In the genomic region with DNA sequence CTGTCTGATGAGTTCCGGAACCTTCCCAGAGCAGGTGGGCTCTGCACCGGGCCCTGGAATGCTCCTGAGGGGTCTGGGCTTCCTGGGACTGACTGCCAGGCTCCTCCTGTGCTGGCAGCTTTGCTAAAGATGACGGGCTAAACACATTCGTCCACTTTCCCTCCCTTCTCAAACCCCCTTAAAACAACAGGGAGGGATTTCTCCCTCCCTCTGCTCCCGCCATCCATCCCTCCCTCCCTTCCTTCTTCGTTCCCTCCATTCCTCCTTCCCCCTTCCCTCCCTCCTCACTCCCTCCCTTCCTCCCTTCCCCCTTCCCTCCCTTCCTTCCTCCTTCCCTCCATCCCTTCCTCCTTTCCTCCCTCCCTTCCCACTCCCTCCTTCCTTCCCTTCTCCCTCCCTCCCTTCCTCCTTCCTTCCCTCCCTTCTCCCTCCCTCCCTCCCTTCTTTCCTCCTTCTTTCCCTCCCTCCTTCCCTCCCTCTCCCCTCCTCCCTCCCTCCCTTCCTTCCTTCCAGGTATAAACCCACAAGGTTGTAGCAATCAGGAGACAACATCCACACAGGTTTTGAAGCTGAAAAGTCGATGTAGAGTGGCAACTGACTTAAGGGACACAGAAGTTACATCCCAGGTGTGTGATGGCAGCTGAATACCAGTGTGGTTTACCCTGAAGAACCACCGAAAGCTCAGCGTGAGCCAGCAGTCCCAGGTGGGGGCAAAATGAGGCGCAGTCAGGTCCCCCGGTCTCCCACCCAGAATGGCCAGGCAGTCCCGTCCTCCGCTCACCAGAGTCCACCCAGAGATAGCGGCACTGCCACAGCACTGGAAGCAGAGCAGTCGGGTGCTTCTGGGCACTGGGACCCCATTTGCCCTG, we compare ENCODE assay signal across 13 cellular contexts. TPM values are rescaled to one million over a fixed set of nuclear protein-coding genes. Genes with fewer than 3 reads are reported as not detected.
DNase-seq lines count a peak whose midpoint lies in the region; FAIRE-seq and TF ChIP-seq lines count a peak whose summit lies in the region.
"Had no signal": no experiment of that assay in that cellular context is flagged by ENCODE, and none has a peak within 500 bp of the region (broad histone marks: within the 10 kb centered on the region; RNA-seq: fewer than 3 reads in every experiment).

No MANE protein-coding gene starts in this region.

- H3K36me3 ChIP-seq in Peyer's patch (peaks cover 0 to 6% (median 0%) of the 10 kb centered on the region in 3 donors), iPS-15b (ENCODE audit: control insufficient read depth, insufficient read depth, low read length) (no peaks in the 10 kb centered on the region), skeletal muscle satellite cell (ENCODE audit: insufficient read depth, low read length) (no peaks in the 10 kb centered on the region), testis (ENCODE audit: low read depth, missing control alignments) (no peaks in the 10 kb centered on the region)
- H3K36me3 ChIP-seq: SJSA1 had no signal

- intact Hi-C loops in testis (cut with DNase I; ENCODE audit: low total_unique reads): no loop called here

- DNase-seq in GM18507 (ENCODE audit: extremely low spot score, insufficient read length, low read depth) (no peak), Peyer's patch (no peak), testis (no peak), amygdala (lab: John Stamatoyannopoulos, UW) (no peak), NCI-H774 (lab: John Stamatoyannopoulos, UW) (no peak)
- DNase-seq in NK-92 treated with Interleukin-12 subunit alpha and Interleukin-12 subunit beta, amount 100 ng/mL, for 24 hours (lab: John Stamatoyannopoulos, UW): no peak
- DNase-seq: activated CD4-positive, alpha-beta T cell treated with anti-CD3 and anti-CD28 coated beads for 1 hour; activated naive CD8-positive, alpha-beta T cell treated with anti-CD3 and anti-CD28 coated beads, Interleukin-2, amount 10 ng/mL, durations not matched to agents 7 days and 5 days had no signal

- H3K4me3 ChIP-seq in Peyer's patch (peak overlapping the region; percentile 8 to 38 (median 22)), iPS-15b (ENCODE audit: low read depth, low read length) (peak overlapping the region; percentile 30), skeletal muscle satellite cell (ENCODE audit: low read length) (no peak overlapping the region), testis (no peak overlapping the region)
- H3K4me3 ChIP-seq: SJSA1 had no signal

- TF ChIP-seq POLR2A in Peyer's patch (IDR thresholded peaks at IDR 0.05) (no peak), testis (IDR thresholded peaks at IDR 0.05) (no peak)

- FAIRE-seq in GM18507 (lab: Jason Lieb, UNC): peak; percentile 65
- FAIRE-seq: endometrium, islet of Langerhans had no signal

- no peak overlapping the region for H3K9ac ChIP-seq in iPS-15b (ENCODE audit: low read depth, low read length)
- H3K9ac ChIP-seq in skeletal muscle satellite cell (ENCODE audit: low read depth, low read length): no peak overlapping the region

- TF ChIP-seq CTCF in Peyer's patch (IDR thresholded peaks at IDR 0.05): no peak
- no peak for TF ChIP-seq CTCF in testis (IDR thresholded peaks at IDR 0.05)

- H3K4me2 ChIP-seq in skeletal muscle satellite cell (ENCODE audit: low read length): peak overlapping the region; percentile 77

- H3K27me3 ChIP-seq in Peyer's patch: no peaks in the 10 kb centered on the region
- H3K27me3 ChIP-seq in iPS-15b (ENCODE audit: control insufficient read depth, insufficient read depth, low read length): peaks cover 3% of the 10 kb centered on the region
- peaks cover 7% of the 10 kb centered on the region for H3K27me3 ChIP-seq in skeletal muscle satellite cell (ENCODE audit: control insufficient read depth, insufficient read depth, low read length)
- H3K27me3 ChIP-seq in testis: no peaks in the 10 kb centered on the region
- H3K27me3 ChIP-seq: SJSA1 had no signal

- H3K9me3 ChIP-seq in Peyer's patch (no peaks in the 10 kb centered on the region), iPS-15b (ENCODE audit: control insufficient read depth, insufficient read depth, low read length) (no peaks in the 10 kb centered on the region), skeletal muscle satellite cell (replicated peaks; ENCODE audit: low read length) (no peaks in the 10 kb centered on the region), testis (no peaks in the 10 kb centered on the region)

- H3K27ac ChIP-seq in Peyer's patch (peak overlapping the region in 2 of 4 donors; percentile 31 to 55), testis (no peak overlapping the region)

- H3K4me1 ChIP-seq in Peyer's patch: peaks cover 3 to 10% (median 7%) of the 10 kb centered on the region in 4 donors
- H3K4me1 ChIP-seq in iPS-15b (ENCODE audit: control insufficient read depth, insufficient read depth, low read length): peaks cover 5% of the 10 kb centered on the region
- peaks cover 11% of the 10 kb centered on the region for H3K4me1 ChIP-seq in skeletal muscle satellite cell (ENCODE audit: control insufficient read depth, insufficient read depth, low read length)
- H3K4me1 ChIP-seq in testis: peaks cover 6% of the 10 kb centered on the region

- WGBS in testis, 2 donors: 60 to 61% methylated on average over 14 to 15 of the region's 15 CpGs

RNA-seq across cellular contexts. Expression of a gene that starts 18.7 kb away (rescaled TPM):
- total RNA-seq in Peyer's patch (10 to 100 TPM in 3 of 4 donors, 1 to 10 TPM in 1; 5.0 to 53.7 (median 49.6) TPM), testis (1 to 10 TPM; 4.6 to 6.4 TPM)
- under 0.01 TPM in 1 of 2 replicates, not detected in the other for total RNA-seq in skeletal muscle satellite cell (2012; rRNA removed)
- 9.7 TPM for polyA plus RNA-seq in testis (ENCODE audit: insufficient read depth, low read depth, low replicate concordance)

RNA-seq across cellular contexts. Expression of a gene that starts 38.5 kb away (rescaled TPM):
- total RNA-seq in Peyer's patch: 10 to 100 TPM; 15.6 to 74.3 (median 23.4) TPM
- total RNA-seq in skeletal muscle satellite cell (2012; rRNA removed): 9.2 and 11.2 TPM in 2 replicates
- 10 to 100 TPM; 29.8 to 35.7 TPM for total RNA-seq in testis
- polyA plus RNA-seq in testis (ENCODE audit: insufficient read depth, low read depth, low replicate concordance): 21.9 TPM

Comparison
In these comparisons a context has a peak if more than half of its experiments do, and no peak if none do; other contexts are left out.
1. H3K4me3 ChIP-seq: peak in Peyer's patch (4 of 4) and iPS-15b (single experiment); none in skeletal muscle satellite cell (single experiment) and testis (0 of 2).